ENCODE assay signal across 23 cellular contexts in the genomic region with DNA sequence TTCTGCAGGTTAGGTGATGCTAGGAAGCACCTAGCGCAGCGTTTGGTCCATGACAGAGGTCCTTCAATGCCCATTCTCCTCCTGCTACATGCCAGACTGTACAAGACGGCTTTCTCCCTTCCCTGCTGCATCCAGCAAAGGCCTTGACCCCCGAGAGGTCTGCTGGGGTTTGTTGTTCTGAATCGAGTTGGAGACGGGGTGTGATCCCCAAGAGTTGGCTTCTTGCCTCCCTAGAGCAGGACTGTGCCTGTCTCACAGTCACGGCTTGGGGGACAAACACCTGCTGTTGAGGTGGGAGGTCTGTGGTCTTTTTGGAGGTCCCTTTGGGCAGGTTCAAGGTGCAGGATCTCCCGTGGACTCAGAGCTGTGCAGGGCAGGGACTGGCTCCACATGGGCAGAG.
"Had no signal": no experiment of that assay in that cellular context is flagged by ENCODE, and none has a peak within 500 bp of the region (broad histone marks: within the 10 kb centered on the region; RNA-seq: fewer than 3 reads in every experiment).

No MANE protein-coding gene starts in this region.

- ATAC-seq: K562, Panc1, PC-3 had no signal

- DNase-seq: Kasumi-1; MM.1S; NCI-H1092 treated with DMSO at 0.1 percent for 48 hours; NCI-H1436; NCI-H187; NCI-H2029; NCI-H2081 treated with DMSO at 0.1 percent for 48 hours; NCI-H2171; NCI-H226; NCI-H446; NCI-H510A; NCI-H69; NCI-H774; NK-92 treated with Interleukin-12 subunit alpha and Interleukin-12 subunit beta, amount 100 ng/mL, for 24 hours; PC-3; SHP77 had no signal

- H3K4me2 ChIP-seq: KMS-11, SK-N-SH had no signal

- H3K27ac ChIP-seq: HL-60, KMS-11, RWPE1 had no signal

- H3K4me3 ChIP-seq: K562 had no signal

- H3K9ac ChIP-seq: KMS-11, SK-N-SH had no signal

- FAIRE-seq: HTR-8/SVneo, K562 had no signal
